In the genomic region with DNA sequence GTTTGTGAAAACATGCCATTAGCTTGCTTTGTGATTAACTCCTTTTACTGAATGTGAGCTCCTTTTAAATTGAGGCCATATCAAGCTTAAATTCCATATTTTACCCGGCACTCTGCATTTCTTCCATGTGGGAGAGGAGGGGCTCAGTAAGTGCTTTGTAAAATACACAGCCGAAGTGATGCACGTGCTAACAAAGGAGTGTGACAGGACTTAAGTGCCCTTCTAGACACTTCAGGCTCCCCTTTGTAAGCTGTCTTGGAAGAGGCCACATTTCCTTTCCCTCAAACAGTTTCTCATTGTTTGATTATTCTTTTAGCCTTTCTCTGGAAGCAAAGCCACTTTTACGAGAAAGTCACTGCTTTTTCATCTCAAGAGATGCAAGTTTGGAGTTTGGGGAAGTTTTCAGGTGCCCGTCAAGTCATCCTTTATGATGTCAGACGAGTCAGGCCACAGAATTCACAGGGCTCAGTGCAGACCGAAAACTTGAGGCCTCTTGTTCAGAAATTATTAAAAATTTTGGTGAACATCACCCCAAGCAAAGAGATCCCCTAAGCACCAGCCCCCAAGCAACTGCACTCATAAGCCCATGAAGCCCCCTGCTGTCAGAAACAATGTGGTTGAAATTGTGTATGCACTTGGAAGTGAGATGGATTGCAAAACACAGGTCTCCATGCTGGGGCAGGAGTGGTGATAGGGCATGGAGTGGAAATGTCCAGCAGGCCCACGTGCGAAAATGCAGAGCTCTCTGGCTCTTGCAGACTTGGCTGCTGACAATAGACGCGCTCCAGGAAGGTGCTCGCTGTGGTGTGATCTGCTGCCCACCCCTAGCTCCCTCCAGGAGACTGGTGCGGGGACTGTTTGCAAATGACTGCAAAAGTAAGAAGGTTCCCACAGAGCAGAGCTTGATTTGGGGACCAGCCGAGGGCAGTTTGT, we compare ENCODE assay signal across 13 cellular contexts. TPM values are rescaled to one million over a fixed set of nuclear protein-coding genes. Genes with fewer than 3 reads are reported as not detected.
A peak's percentile ranks its signal among the peaks of the same experiment; 100 is the strongest.
DNase-seq lines count a peak whose midpoint lies in the region; ATAC-seq, FAIRE-seq and TF ChIP-seq lines count a peak whose summit lies in the region.
"Had no signal": no experiment of that assay in that cellular context is flagged by ENCODE, and none has a peak within 500 bp of the region (broad histone marks: within the 10 kb centered on the region; RNA-seq: fewer than 3 reads in every experiment).

No MANE protein-coding gene starts in this region.

- no peaks in the 10 kb centered on the region for H3K9me1 ChIP-seq in K562 (ENCODE audit: control insufficient read depth, insufficient read depth, low read length)

- H3K27me3 ChIP-seq in K562 (ENCODE audit: control insufficient read depth in 2 of 2, insufficient read depth in 2 of 2, low read length in 2 of 2) (no peaks in the 10 kb centered on the region), small intestine (ENCODE audit: control insufficient read depth in 2 of 2, insufficient read depth in 2 of 2, low read length in 2 of 2) (no peaks in the 10 kb centered on the region)

- H3K4me3 ChIP-seq in K562, result no peak overlapping the region
- no peak overlapping the region for H3K4me3 ChIP-seq in small intestine (ENCODE audit: low read depth in 1 of 2, low read length in 2 of 2)

- H3K27ac ChIP-seq in K562 (ENCODE audit: extremely low read depth, low read depth, low read length), result no peak overlapping the region; the same call in 2 of the 3 replicates
- peak overlapping the region; percentile 57 to 91 for H3K27ac ChIP-seq in small intestine (ENCODE audit: low read depth in 1 of 2, low read length in 1 of 2)

- no peak for TF ChIP-seq POLR2A in K562 (conservative IDR thresholded peaks at IDR 0.05)

- TF ChIP-seq CTCF in K562 (IDR thresholded peaks at IDR 0.05 in 2 of 3, conservative IDR thresholded peaks at IDR 0.05 in 1 of 3; ENCODE audit: insufficient read depth in 2 of 3, low read depth in 1 of 3, low read length in 3 of 3), result no peak

- ATAC-seq in K562 (peak; percentile 6; the same call in 2 of the 3 replicates), GM18867 (IDR thresholded peaks at IDR 0.05; ENCODE audit: unreplicated experiment) (no peak), GM21529 (IDR thresholded peaks at IDR 0.05; ENCODE audit: unreplicated experiment) (no peak)
- ATAC-seq: Right ventricle myocardium inferior had no signal

- H3K9me3 ChIP-seq in K562 (replicated peaks; ENCODE audit: control insufficient read depth, insufficient read depth, low read depth, low read length) (no peaks in the 10 kb centered on the region), small intestine (ENCODE audit: control insufficient read depth, low read depth) (no peaks in the 10 kb centered on the region)

- H3K4me1 ChIP-seq in K562 (replicated peaks in 1 of 2; ENCODE audit: control insufficient read depth in 2 of 2, insufficient read depth in 2 of 2, low read length in 2 of 2) (peaks cover 19 to 48% of the 10 kb centered on the region in 2 experiments), small intestine (ENCODE audit: control insufficient read depth in 2 of 2, insufficient read depth in 1 of 2, low read depth in 1 of 2, low read length in 1 of 2) (no peaks in the 10 kb centered on the region)

- in situ Hi-C loops in K562 (cut with MboI), result no loop called here

- BruUV-seq in K562 (replicated peaks; lab: Mats Ljungman, UMichigan), result no TSS peak

- whole genome bisulfite sequencing in K562 (ENCODE audit: insufficient coverage, low coverage, missing lambda C conversion rate), result 81% methylated on average over 14 of the region's 14 CpGs
- 39 to 49% (median 41%) methylated on average over 14 of the region's 14 CpGs for WGBS in small intestine, 3 donors

- TF ChIP-seq RAD21 in K562 (CRISPR knock-in tag; conservative IDR thresholded peaks at IDR 0.05 in 1 of 2, IDR thresholded peaks at IDR 0.05 in 1 of 2), result no peak; a peak in 1 of 4 replicates

- H3K36me3 ChIP-seq in K562 (ENCODE audit: control insufficient read depth, insufficient read depth, low read length) (peaks cover 47% of the 10 kb centered on the region), small intestine (ENCODE audit: control insufficient read depth in 2 of 2, insufficient read depth in 2 of 2, low read length in 2 of 2) (no peaks in the 10 kb centered on the region)

- no peak overlapping the region for H2AFZ ChIP-seq in K562 (ENCODE audit: low read depth, low read length)

- no peak for TF ChIP-seq EP300 in K562 (IDR thresholded peaks at IDR 0.05; ENCODE audit: low read length)

- H3K4me2 ChIP-seq in K562 (ENCODE audit: insufficient read depth, low read length), result peak overlapping the region; percentile 5; the same call in 1 of the 2 replicates

- intact Hi-C loops in K562 (cut with micrococcal nuclease), result no loop called here

- POLR2A ChIA-PET in K562 (lab: Yijun Ruan, JAX), result interaction anchor here (2.8 kb wide), 1 partner anchor 22 kb away, joined by 10 read pairs; no protein-coding TSS in a partner anchor

- CTCF ChIA-PET in K562 (lab: Yijun Ruan, JAX; ENCODE audit: low intra/inter-chr PET ratio), result no interaction called here

- peak overlapping the region; percentile 5 to 82; a peak in 2 of 4 replicates for H3K9ac ChIP-seq in K562 (ENCODE audit: insufficient read depth in 1 of 2, low read depth in 2 of 2, low read length in 2 of 2)

- H3K79me2 ChIP-seq in K562 (ENCODE audit: control insufficient read depth, insufficient read depth, low read length), result peaks cover 96% of the 10 kb centered on the region

- peak; percentile 26 for DNase-seq in SIG-M5 treated with dmso at 0.1 percent for 504 hours (lab: John Stamatoyannopoulos, UW; ENCODE audit: unreplicated experiment)
- no peak for DNase-seq in SIG-M5 (lab: John Stamatoyannopoulos, UW)
- peak; percentile 26 to 46 for DNase-seq in NCI-H187 (lab: John Stamatoyannopoulos, UW)
- DNase-seq in K562 (ENCODE audit: extremely low read depth in 1 of 4, low spot score in 3 of 4), result no peak
- no peak for DNase-seq in small intestine
- no peak for DNase-seq in DMS53 (lab: John Stamatoyannopoulos, UW)
- DNase-seq: central memory CD4-positive, alpha-beta T cell; GDM1; kidney had no signal

- no peaks in the 10 kb centered on the region for H4K20me1 ChIP-seq in K562 (replicated peaks; ENCODE audit: control insufficient read depth, insufficient read depth, low read length)

- FAIRE-seq in K562 (lab: Jason Lieb, UNC) (no peak), small intestine (lab: Jason Lieb, UNC) (no peak)
- FAIRE-seq: kidney had no signal

TF ChIP-seq in K562, 482 proteins besides CTCF, POLR2A, EP300 and RAD21:
- TF ChIP-seq BHLHE40 (IDR thresholded peaks at IDR 0.05; ENCODE audit: low read length) (no peak), ZNF696 (CRISPR knock-in tag; conservative IDR thresholded peaks at IDR 0.05) (no peak), ILF3 (IDR thresholded peaks at IDR 0.05; ENCODE audit: borderline replicate concordance) (no peak), ZNF121 (CRISPR knock-in tag; conservative IDR thresholded peaks at IDR 0.05) (no peak), NR2C1 (IDR thresholded peaks at IDR 0.05) (no peak), NR2C1 (tag; IDR thresholded peaks at IDR 0.05) (no peak), ZFP91 (CRISPR knock-in tag; IDR thresholded peaks at IDR 0.05) (no peak), CEBPB (tag; IDR thresholded peaks at IDR 0.05) (peak; percentile 45; the same call in 1 of the 2 replicates)
- TF ChIP-seq, protein P1, sequence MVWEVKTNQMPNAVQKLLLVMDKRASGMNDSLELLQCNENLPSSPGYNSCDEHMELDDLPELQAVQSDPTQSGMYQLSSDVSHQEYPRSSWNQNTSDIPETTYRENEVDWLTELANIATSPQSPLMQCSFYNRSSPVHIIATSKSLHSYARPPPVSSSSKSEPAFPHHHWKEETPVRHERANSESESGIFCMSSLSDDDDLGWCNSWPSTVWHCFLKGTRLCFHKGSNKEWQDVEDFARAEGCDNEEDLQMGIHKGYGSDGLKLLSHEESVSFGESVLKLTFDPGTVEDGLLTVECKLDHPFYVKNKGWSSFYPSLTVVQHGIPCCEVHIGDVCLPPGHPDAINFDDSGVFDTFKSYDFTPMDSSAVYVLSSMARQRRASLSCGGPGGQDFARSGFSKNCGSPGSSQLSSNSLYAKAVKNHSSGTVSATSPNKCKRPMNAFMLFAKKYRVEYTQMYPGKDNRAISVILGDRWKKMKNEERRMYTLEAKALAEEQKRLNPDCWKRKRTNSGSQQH (CRISPR knock-in tag; IDR thresholded peaks at IDR 0.05), result no peak

RNA-seq across cellular contexts. Expression of gene IKZF1, which starts 11.5 kb away (rescaled TPM):
- 53.3 and 122 TPM in 2 replicates for total RNA-seq in K562 (2011; cell fraction: chromatin; rRNA removed; ENCODE audit: low replicate concordance)
- 37.5 and 50.9 TPM in 2 replicates for total RNA-seq in K562 (2011; cell fraction: nucleolus; rRNA removed)
- 76.8 and 139 TPM in 2 replicates for total RNA-seq in K562 (2011; cell fraction: nucleoplasm; rRNA removed)
- total RNA-seq in K562 (2014; rRNA removed) (66.5 and 98.0 TPM in 2 replicates), K562 (2014; rRNA removed; fragmentation: Illumina TruSeq; extraction: Trizol) (43.8 and 45.6 TPM in 2 replicates), K562 (2015; rRNA removed; fragmentation: Illumina TruSeq; extraction: Trizol) (43.4 and 44.7 TPM in 2 replicates), K562 (2021) (85.3 and 96.6 TPM in 2 replicates)
- polyA plus RNA-seq in K562 (2011; rRNA removed) (28.4 and 36.2 TPM in 2 replicates), K562 (2014; fragmentation: Illumina TruSeq; extraction: Trizol) (37.3 and 50.3 TPM in 2 replicates), K562 (2014; fragmentation: Nextera tagmentation; extraction: Ambion mirVana) (10 to 100 TPM; 12.6 to 14.7 TPM), K562 (2014; rRNA removed) (30.9 and 37.2 TPM in 2 replicates), small intestine (1 to 10 TPM; 1.8 to 5.9 (median 3.0) TPM)
- polyA plus RNA-seq in K562 (2011; cell fraction: cytosol; rRNA removed), result 34.4 and 57.9 TPM in 2 replicates
- 43.0 and 50.8 TPM in 2 replicates for polyA plus RNA-seq in K562 (2011; cell fraction: nucleus; rRNA removed)
- polyA plus RNA-seq in K562 (2012), result 35.8 and 46.0 TPM in 2 replicates
- 82.8 and 85.1 TPM in 2 replicates for polyA minus RNA-seq in K562 (2011; rRNA and poly(A)+ RNA removed)
- 60.8 and 72.3 TPM in 2 replicates for polyA minus RNA-seq in K562 (2011; cell fraction: cytosol; rRNA and poly(A)+ RNA removed)
- 77.0 and 96.0 TPM in 2 replicates for polyA minus RNA-seq in K562 (2011; cell fraction: nucleus; rRNA and poly(A)+ RNA removed)
- total RNA-seq: A172 had no signal

Comparison
In these comparisons a context has a peak if more than half of its experiments do, and no peak if none do; other contexts are left out.
1. DNase-seq: peak in SIG-M5 treated with dmso at 0.1 percent for 504 hours (single experiment) and NCI-H187 (2 of 2); none in SIG-M5 (single experiment), K562 (0 of 4), small intestine (single experiment) and DMS53 (single experiment).